ENCODE assay signal across 8 cellular contexts in the genomic region with DNA sequence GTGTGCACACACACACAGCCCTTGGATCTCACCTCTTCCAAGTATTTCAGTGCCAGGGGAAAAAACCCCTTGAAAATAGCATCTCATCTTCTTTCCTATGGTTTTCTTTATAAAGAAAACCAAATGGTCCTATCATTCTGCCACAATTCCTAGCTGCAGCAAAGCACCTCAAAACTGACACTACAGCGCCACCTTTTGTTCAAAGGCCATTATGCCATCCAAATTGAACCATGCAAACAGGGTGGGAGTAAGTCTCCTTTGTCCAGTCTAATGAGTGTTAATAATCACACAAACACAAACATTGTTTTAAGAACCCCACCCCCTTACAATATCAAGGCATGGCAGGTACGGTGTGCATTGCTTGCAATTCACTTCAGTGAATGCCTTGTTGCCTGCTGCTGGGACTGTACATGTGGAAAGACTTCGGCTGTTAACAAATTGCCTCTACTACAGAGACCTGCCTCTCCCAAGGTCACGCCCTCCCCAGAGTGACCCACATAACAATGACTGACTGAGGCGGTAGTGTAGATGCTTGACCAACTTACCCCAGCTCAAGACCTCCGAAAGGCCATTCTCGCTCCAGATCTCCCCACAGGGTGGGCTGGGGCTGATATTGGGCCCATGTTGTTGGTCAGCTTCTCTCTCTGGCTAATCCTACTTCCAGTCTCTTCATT. TPM values are rescaled to one million over a fixed set of nuclear protein-coding genes. Genes with fewer than 3 reads are reported as not detected.
DNase-seq lines count a peak whose midpoint lies in the region; ATAC-seq and TF ChIP-seq lines count a peak whose summit lies in the region.

No MANE protein-coding gene starts in this region.

- TF ChIP-seq CTCF in GM13976 (IDR thresholded peaks at IDR 0.05; ENCODE audit: borderline replicate concordance, control extremely low read depth, extremely low read depth, insufficient read depth, missing control alignments) (peak; percentile 63), HL-60 (IDR thresholded peaks at IDR 0.05; ENCODE audit: insufficient read depth, low read length) (peak; percentile 57), tibial nerve (IDR thresholded peaks at IDR 0.05) (peak in 4 of 5 experiments; percentile 26 to 49 (median 39))

- peak; percentile 55 for DNase-seq in COR-L47 (lab: John Stamatoyannopoulos, UW)
- DNase-seq in GM13976 (ENCODE audit: low spot score) = no peak
- peak in 1 of 2 experiments; percentile 27 for DNase-seq in HL-60 (ENCODE audit: low read depth in 1 of 2, low spot score in 1 of 2)
- peak; percentile 22 for DNase-seq in SW480 (ENCODE audit: low spot score)
- peak; percentile 15 for DNase-seq in glomerular visceral epithelial cell (ENCODE audit: extremely low spot score)
- DNase-seq in tibial nerve (ENCODE audit: low spot score in 2 of 2) = peak in 1 of 2 donors; percentile 30

- H3K4me3 ChIP-seq in HL-60 (replicated peaks; ENCODE audit: insufficient read depth, low read length) = no peak overlapping the region
- no peak overlapping the region for H3K4me3 ChIP-seq in tibial nerve

- no peaks in the 10 kb centered on the region for H3K9me3 ChIP-seq in tibial nerve

- no peak overlapping the region for H3K27ac ChIP-seq in HL-60 (replicated peaks)
- H3K27ac ChIP-seq in tibial nerve = no peak overlapping the region

- TF ChIP-seq POLR2A in tibial nerve (IDR thresholded peaks at IDR 0.05) = no peak

- peaks cover 2% of the 10 kb centered on the region for H3K27me3 ChIP-seq in HL-60 (ENCODE audit: insufficient read depth, poor library complexity, severe bottlenecking)
- H3K27me3 ChIP-seq in tibial nerve = peaks cover 0 to 5% of the 10 kb centered on the region in 2 donors

- TF ChIP-seq EP300 in tibial nerve (IDR thresholded peaks at IDR 0.05) = no peak

- H3K36me3 ChIP-seq in tibial nerve = no peaks in the 10 kb centered on the region

- ATAC-seq in HG03045 (IDR thresholded peaks at IDR 0.05; ENCODE audit: unreplicated experiment) (no peak), HG03457 (IDR thresholded peaks at IDR 0.05; ENCODE audit: unreplicated experiment) (no peak)

- in situ Hi-C loops in GM13976 (cut with MboI; ENCODE audit: low sequenced_read_pairs, unreplicated experiment) = loop anchor here (25.0 kb wide), 3 partner anchors 160 to 1110 kb away; no protein-coding TSS in a partner anchor

- H3K4me1 ChIP-seq in tibial nerve = no peaks in the 10 kb centered on the region

- 39 to 40% methylated on average over 7 of the region's 7 CpGs for WGBS in tibial nerve, 2 donors

RNA-seq across cellular contexts. Expression of a gene that starts 31.7 kb away (rescaled TPM):
- 1 to 10 TPM; 1.5 to 3.6 (median 2.4) TPM for total RNA-seq in tibial nerve
